In the genomic region with DNA sequence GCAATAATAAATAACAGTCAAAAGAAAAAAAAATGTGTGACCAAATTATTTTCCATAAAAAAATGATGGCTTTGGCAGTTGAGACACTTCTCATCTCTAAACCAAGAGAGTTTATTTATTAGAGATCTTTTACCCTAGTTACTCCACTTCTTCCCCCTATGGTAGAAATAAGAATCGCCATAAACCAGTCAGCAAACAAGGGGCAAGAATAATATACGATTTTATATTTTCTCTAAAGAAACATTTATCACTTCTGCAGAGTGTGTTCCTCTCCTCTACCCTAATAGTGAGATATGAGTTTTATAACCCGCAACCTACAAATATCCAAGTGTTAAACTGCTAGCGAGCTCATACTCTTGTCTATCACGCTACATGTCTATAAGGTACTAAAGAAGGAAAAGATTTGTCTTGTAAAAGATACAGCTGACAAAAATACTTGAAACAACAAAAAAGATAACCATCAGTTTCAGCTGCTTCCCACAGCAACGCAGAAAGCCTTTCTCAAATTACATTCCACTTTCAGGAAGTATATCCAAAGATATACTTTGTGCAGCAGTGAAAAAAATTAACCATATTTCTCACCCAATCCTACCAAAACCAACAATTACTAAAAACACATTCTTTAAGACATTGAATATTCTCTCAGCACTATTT, we compare ENCODE assay signal across 8 cellular contexts. TPM values are rescaled to one million over a fixed set of nuclear protein-coding genes. Genes with fewer than 3 reads are reported as not detected.
DNase-seq lines count a peak whose midpoint lies in the region; ATAC-seq and TF ChIP-seq lines count a peak whose summit lies in the region.

No MANE protein-coding gene starts in this region.

- peaks cover 52 to 68% (median 65%) of the 10 kb centered on the region in 3 donors for H3K4me1 Mint-ChIP-seq in CD8-positive, alpha-beta memory T cell
- H3K4me1 Mint-ChIP-seq in central memory CD8-positive, alpha-beta T cell: peaks cover 52% of the 10 kb centered on the region
- peaks cover 27% of the 10 kb centered on the region for H3K4me1 Mint-ChIP-seq in neural progenitor cell

- ATAC-seq in central memory CD8-positive, alpha-beta T cell (replicated peaks; ENCODE audit: extremely low read depth, poor library complexity, severe bottlenecking): no peak
- no peak for ATAC-seq in left colon

- peaks cover 4 to 46% (median 17%) of the 10 kb centered on the region in 3 donors for H3K36me3 Mint-ChIP-seq in CD8-positive, alpha-beta memory T cell
- H3K36me3 Mint-ChIP-seq in central memory CD8-positive, alpha-beta T cell (ENCODE audit: insufficient read depth): peaks cover 33% of the 10 kb centered on the region
- peaks cover 7% of the 10 kb centered on the region for H3K36me3 Mint-ChIP-seq in neural progenitor cell

- no peaks in the 10 kb centered on the region for H3K9me3 ChIP-seq in CD8-positive, alpha-beta memory T cell (ENCODE audit: low read length)
- H3K9me3 ChIP-seq in neural progenitor cell (ENCODE audit: low read depth): no peaks in the 10 kb centered on the region

- POLR2A ChIA-PET in CD8-positive, alpha-beta memory T cell (lab: Charles Lee): interaction anchor here (1.8 to 2.0 kb wide), 2 partner anchors 58 to 180 kb away, joined by 10 to 12 read pairs; a partner anchor contains a TSS

- DNase-seq in CD8-positive, alpha-beta memory T cell: no peak
- DNase-seq in M059J (ENCODE audit: low read depth): peak; percentile 32
- no peak for DNase-seq in central memory CD8-positive, alpha-beta T cell (ENCODE audit: low spot score in 2 of 2)
- no peak for DNase-seq in neural progenitor cell (ENCODE audit: low spot score)
- DNase-seq in stimulated activated CD8-positive, alpha-beta memory T cell treated with anti-CD3 and anti-CD28 coated beads, Interleukin-4, amount 100 ng/mL, for 48 hours: no peak
- DNase-seq in NCI-H82 (lab: John Stamatoyannopoulos, UW): no peak
- no peak for DNase-seq in mucosa of gallbladder (ENCODE audit: low spot score)
- no peak for DNase-seq in left colon

- H3F3A ChIP-seq in neural progenitor cell (ENCODE audit: low read depth): peaks cover 17% of the 10 kb centered on the region

- H3K27ac Mint-ChIP-seq in CD8-positive, alpha-beta memory T cell: peak overlapping the region in 7 of 8 donors; percentile 13 to 95 (median 79)
- peak overlapping the region; percentile 69 for H3K27ac Mint-ChIP-seq in central memory CD8-positive, alpha-beta T cell (ENCODE audit: low read depth)
- H3K27ac Mint-ChIP-seq in neural progenitor cell: no peak overlapping the region

- peak overlapping the region; percentile 65 for H3K9ac ChIP-seq in neural progenitor cell

- peaks cover 12% of the 10 kb centered on the region for H3K4me1 ChIP-seq in CD8-positive, alpha-beta memory T cell (ENCODE audit: insufficient read depth, low read length)
- peaks cover 22% of the 10 kb centered on the region for H3K4me1 ChIP-seq in neural progenitor cell

- no peak for TF ChIP-seq CTCF in neural progenitor cell (IDR thresholded peaks at IDR 0.05)

- H3K4me3 ChIP-seq in CD8-positive, alpha-beta memory T cell (ENCODE audit: low read length): peak overlapping the region; percentile 82
- peak overlapping the region; percentile 91 for H3K4me3 ChIP-seq in neural progenitor cell

- no peaks in the 10 kb centered on the region for H3K36me3 ChIP-seq in CD8-positive, alpha-beta memory T cell (ENCODE audit: insufficient read depth, low read length)
- no peaks in the 10 kb centered on the region for H3K36me3 ChIP-seq in neural progenitor cell

- peak overlapping the region; percentile 97 for H3K4me2 ChIP-seq in neural progenitor cell

- no peaks in the 10 kb centered on the region for H3K27me3 Mint-ChIP-seq in CD8-positive, alpha-beta memory T cell
- no peaks in the 10 kb centered on the region for H3K27me3 Mint-ChIP-seq in central memory CD8-positive, alpha-beta T cell
- H3K27me3 Mint-ChIP-seq in neural progenitor cell (ENCODE audit: insufficient read depth, low read depth): peaks cover 2% of the 10 kb centered on the region

- H2AFZ ChIP-seq in neural progenitor cell (replicated peaks): no peak overlapping the region

- no peaks in the 10 kb centered on the region for H3K27me3 ChIP-seq in CD8-positive, alpha-beta memory T cell (ENCODE audit: insufficient read depth, low read length, poor library complexity, severe bottlenecking)
- H3K27me3 ChIP-seq in neural progenitor cell: no peaks in the 10 kb centered on the region

- peaks cover 27% of the 10 kb centered on the region for H4K20me1 ChIP-seq in neural progenitor cell (ENCODE audit: low read depth)

- peak overlapping the region; percentile 76 for H3K27ac ChIP-seq in CD8-positive, alpha-beta memory T cell (ENCODE audit: low read depth, low read length)
- no peak overlapping the region for H3K27ac ChIP-seq in neural progenitor cell

- intact Hi-C loops in left colon (cut with DNase I, micrococcal nuclease): no loop called here

- no peaks in the 10 kb centered on the region for H3K9me3 Mint-ChIP-seq in CD8-positive, alpha-beta memory T cell
- no peaks in the 10 kb centered on the region for H3K9me3 Mint-ChIP-seq in central memory CD8-positive, alpha-beta T cell
- H3K9me3 Mint-ChIP-seq in neural progenitor cell: no peaks in the 10 kb centered on the region

- H3K79me2 ChIP-seq in neural progenitor cell (ENCODE audit: low read depth): peaks cover 26% of the 10 kb centered on the region

- CTCF ChIA-PET in CD8-positive, alpha-beta memory T cell (lab: Charles Lee): interaction anchor here (1.2 to 1.9 kb wide), 2 partner anchors 59 to 103 kb away, joined by 3 to 6 read pairs; no protein-coding TSS in a partner anchor

- peak overlapping the region; percentile 90 to 97 (median 94) for H3K4me3 Mint-ChIP-seq in CD8-positive, alpha-beta memory T cell
- peak overlapping the region; percentile 94 for H3K4me3 Mint-ChIP-seq in central memory CD8-positive, alpha-beta T cell
- H3K4me3 Mint-ChIP-seq in neural progenitor cell: peak overlapping the region; percentile 96

RNA-seq across cellular contexts. Expression of a gene that starts 2.2 kb away (rescaled TPM):
- total RNA-seq in CD8-positive, alpha-beta memory T cell: 10 to 100 TPM; 14.6 TPM
- polyA plus RNA-seq in CD8-positive, alpha-beta memory T cell: 4.8 TPM
- 6.7 and 14.6 TPM in 2 replicates for total RNA-seq in M059J (2014; rRNA removed; shearing (Covaris generic))
- total RNA-seq in neural progenitor cell (ENCODE audit: low replicate concordance) (15.9 and 26.5 TPM in 2 replicates), mucosa of gallbladder (93.3 TPM), left colon (10 to 100 TPM; 72.3 to 74.2 TPM)

RNA-seq across cellular contexts. Expression of a gene that starts 58.2 kb away (rescaled TPM):
- 10 to 100 TPM; 51.7 to 58.9 TPM for total RNA-seq in CD8-positive, alpha-beta memory T cell
- polyA plus RNA-seq in CD8-positive, alpha-beta memory T cell: 70.1 TPM
- total RNA-seq in M059J (2014; rRNA removed; shearing (Covaris generic)): 61.5 and 79.2 TPM in 2 replicates
- total RNA-seq in neural progenitor cell (ENCODE audit: low replicate concordance): 19.0 and 21.9 TPM in 2 replicates
- total RNA-seq in mucosa of gallbladder: 142 TPM
- total RNA-seq in left colon: 100 to 1,000 TPM; 173 to 190 TPM
